Comparison of ENCODE assay signal across 8 cellular contexts in the genomic region with DNA sequence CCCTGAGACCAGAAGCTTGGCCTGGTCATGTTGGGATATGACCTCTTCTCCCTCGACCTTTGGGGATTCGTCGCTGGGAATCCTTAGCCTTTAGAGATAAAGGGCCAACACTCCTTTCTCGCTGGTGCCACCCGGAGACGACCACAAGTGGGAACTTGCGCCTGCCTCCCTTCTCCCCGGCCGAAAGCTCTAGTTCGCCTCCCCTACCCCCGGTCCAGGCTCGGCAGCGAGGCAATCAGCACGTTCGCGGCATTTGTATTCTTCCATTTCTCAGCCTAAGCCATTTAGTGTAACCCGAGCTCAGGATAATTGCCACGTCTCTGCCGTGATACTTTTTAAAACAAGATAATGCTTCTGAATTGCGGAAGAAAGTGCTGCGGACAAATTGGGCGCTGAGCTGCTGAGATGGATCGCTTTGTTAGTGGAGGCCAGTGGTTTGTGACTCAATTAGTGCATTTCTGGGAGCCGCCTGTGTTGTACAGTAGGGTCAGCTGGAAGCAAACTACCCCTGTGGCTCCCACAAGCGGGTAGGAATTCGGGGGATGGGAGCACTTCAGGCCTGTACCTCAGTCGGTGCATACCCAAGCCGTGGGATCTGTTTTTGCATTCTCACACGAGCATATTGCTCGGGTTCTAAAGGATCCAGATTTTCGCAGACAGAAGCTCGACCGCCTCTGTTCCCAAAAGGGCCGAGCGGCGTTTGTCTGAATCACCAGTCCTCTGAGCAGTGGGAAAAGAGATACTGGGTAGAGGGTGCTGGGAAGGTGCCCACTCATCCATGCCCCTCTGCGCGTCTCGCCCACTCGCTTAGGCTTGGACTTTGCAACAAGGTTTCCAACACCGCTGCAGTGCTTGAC. TPM values are rescaled to one million over a fixed set of nuclear protein-coding genes. Genes with fewer than 3 reads are reported as not detected.
DNase-seq lines count a peak whose midpoint lies in the region; ATAC-seq and TF ChIP-seq lines count a peak whose summit lies in the region.

No MANE protein-coding gene starts in this region.

- peaks cover 35% of the 10 kb centered on the region for H3K4me1 Mint-ChIP-seq in activated CD4-positive, alpha-beta T cell treated with anti-CD3 and anti-CD28 coated beads, Interleukin-2, amount 10 ng/mL, durations not matched to agents 24 days and 14 days
- peaks cover 43% of the 10 kb centered on the region for H3K4me1 Mint-ChIP-seq in stimulated activated effector memory CD8-positive, alpha-beta T cell treated with anti-CD3 and anti-CD28 coated beads, Interleukin-12 subunit alpha, Interleukin-12 subunit beta, amount 100 ng/mL, for 72 hours

- H3K9me2 ChIP-seq in OCI-LY7 (ENCODE audit: insufficient read depth, low read length): no peaks in the 10 kb centered on the region

- H3K27me3 Mint-ChIP-seq in activated CD4-positive, alpha-beta T cell treated with anti-CD3 and anti-CD28 coated beads, Interleukin-2, amount 10 ng/mL, durations not matched to agents 24 days and 14 days: peaks cover 84% of the 10 kb centered on the region

- H2AFZ ChIP-seq in OCI-LY7 (ENCODE audit: low read length): peak overlapping the region; percentile 99

- DNase-seq in activated CD4-positive, alpha-beta T cell treated with anti-CD3 and anti-CD28 coated beads, Interleukin-2, amount 10 ng/mL, durations not matched to agents 24 days and 14 days: peak; percentile 61
- no peak for DNase-seq in activated CD4-positive, alpha-beta T cell treated with anti-CD3 and anti-CD28 coated beads, Interleukin-2, amount 50 U/mL, for 4 hours
- DNase-seq in OCI-LY7 (ENCODE audit: low spot score): no peak
- DNase-seq in fibroblast of pulmonary artery (ENCODE audit: low read depth): no peak
- no peak for DNase-seq in stimulated activated effector memory CD8-positive, alpha-beta T cell treated with anti-CD3 and anti-CD28 coated beads, Interleukin-12 subunit alpha, Interleukin-12 subunit beta, amount 100 ng/mL, for 72 hours (ENCODE audit: low spot score in 2 of 2)
- DNase-seq in activated effector memory CD4-positive, alpha-beta T cell treated with anti-CD3 and anti-CD28 coated beads, Interleukin-2, amount 50 U/mL, for 16 hours: no peak

- H3K9me3 Mint-ChIP-seq in activated CD4-positive, alpha-beta T cell treated with anti-CD3 and anti-CD28 coated beads, Interleukin-2, amount 10 ng/mL, durations not matched to agents 24 days and 14 days: peaks cover 32% of the 10 kb centered on the region
- no peaks in the 10 kb centered on the region for H3K9me3 Mint-ChIP-seq in stimulated activated effector memory CD8-positive, alpha-beta T cell treated with anti-CD3 and anti-CD28 coated beads, Interleukin-12 subunit alpha, Interleukin-12 subunit beta, amount 100 ng/mL, for 72 hours

- CTCF ChIA-PET in OCI-LY7 (lab: Charles Lee; ENCODE audit: unreplicated experiment): no interaction called here

- H4K20me1 ChIP-seq in OCI-LY7 (ENCODE audit: insufficient read depth, low read length): no peaks in the 10 kb centered on the region

- peaks cover 34% of the 10 kb centered on the region for H3K4me1 ChIP-seq in OCI-LY7 (ENCODE audit: insufficient read depth, low read length, poor library complexity, severe bottlenecking)

- peak overlapping the region; percentile 68 for H3K27ac ChIP-seq in OCI-LY7 (ENCODE audit: low read depth, low read length, poor library complexity, severe bottlenecking)

- no TSS peak for BruUV-seq in OCI-LY7 (replicated peaks; lab: Mats Ljungman, UMichigan)

- ATAC-seq in stimulated activated effector memory CD8-positive, alpha-beta T cell treated with anti-CD3 and anti-CD28 coated beads, Interleukin-12 subunit alpha, Interleukin-12 subunit beta, amount 100 ng/mL, for 72 hours: peak; percentile 4
- ATAC-seq in HG02938 (IDR thresholded peaks at IDR 0.05; ENCODE audit: unreplicated experiment) (no peak), GM21717 (IDR thresholded peaks at IDR 0.05; ENCODE audit: unreplicated experiment) (no peak)

- H3K9me3 ChIP-seq in OCI-LY7 (ENCODE audit: low read length): no peaks in the 10 kb centered on the region

- no peaks in the 10 kb centered on the region for H3K79me2 ChIP-seq in OCI-LY7 (ENCODE audit: insufficient read depth, low read depth, low read length)

- H3K4me3 ChIP-seq in OCI-LY7 (ENCODE audit: low read depth, low read length, poor library complexity, severe bottlenecking) (peak overlapping the region; percentile 70), fibroblast of pulmonary artery (replicated peaks; ENCODE audit: low read depth, low read length) (peak overlapping the region; percentile 71)

- TF ChIP-seq CTCF in OCI-LY7 (conservative IDR thresholded peaks at IDR 0.05; ENCODE audit: low read length) (no peak), fibroblast of pulmonary artery (IDR thresholded peaks at IDR 0.05; ENCODE audit: low read length, missing control alignments) (no peak)

- intact Hi-C loops in activated CD4-positive, alpha-beta T cell treated with anti-CD3 and anti-CD28 coated beads, Interleukin-2, amount 10 ng/mL, durations not matched to agents 24 days and 14 days (cut with micrococcal nuclease): loop anchor here (2.0 to 5.0 kb wide), 2 partner anchors 15 to 66 kb away; a partner anchor contains a TSS
- intact Hi-C loops in OCI-LY7 (cut with micrococcal nuclease; ENCODE audit: unreplicated experiment): loop anchor here (2.0 kb wide), 1 partner anchor 79 kb away; a partner anchor contains a TSS

- POLR2A ChIA-PET in OCI-LY7 (lab: Charles Lee): interaction anchor here (0.5 to 1.4 kb wide), 4 partner anchors 11 to 371 kb away, joined by 3 to 6 read pairs (median 4); no protein-coding TSS in a partner anchor

- peak overlapping the region; percentile 88 for H3K4me3 Mint-ChIP-seq in activated CD4-positive, alpha-beta T cell treated with anti-CD3 and anti-CD28 coated beads, Interleukin-2, amount 10 ng/mL, durations not matched to agents 24 days and 14 days
- H3K4me3 Mint-ChIP-seq in stimulated activated effector memory CD8-positive, alpha-beta T cell treated with anti-CD3 and anti-CD28 coated beads, Interleukin-12 subunit alpha, Interleukin-12 subunit beta, amount 100 ng/mL, for 72 hours: peak overlapping the region; percentile 75

- H3K27ac Mint-ChIP-seq in activated CD4-positive, alpha-beta T cell treated with anti-CD3 and anti-CD28 coated beads, Interleukin-2, amount 10 ng/mL, durations not matched to agents 24 days and 14 days: no peak overlapping the region
- H3K27ac Mint-ChIP-seq in stimulated activated effector memory CD8-positive, alpha-beta T cell treated with anti-CD3 and anti-CD28 coated beads, Interleukin-12 subunit alpha, Interleukin-12 subunit beta, amount 100 ng/mL, for 72 hours: no peak overlapping the region

- H3K36me3 ChIP-seq in OCI-LY7 (ENCODE audit: insufficient read depth, low read length): no peaks in the 10 kb centered on the region

- H3K36me3 Mint-ChIP-seq in activated CD4-positive, alpha-beta T cell treated with anti-CD3 and anti-CD28 coated beads, Interleukin-2, amount 10 ng/mL, durations not matched to agents 24 days and 14 days (ENCODE audit: low read depth): peaks cover 16% of the 10 kb centered on the region
- H3K36me3 Mint-ChIP-seq in stimulated activated effector memory CD8-positive, alpha-beta T cell treated with anti-CD3 and anti-CD28 coated beads, Interleukin-12 subunit alpha, Interleukin-12 subunit beta, amount 100 ng/mL, for 72 hours: no peaks in the 10 kb centered on the region

- peak overlapping the region; percentile 96 for H3K4me2 ChIP-seq in OCI-LY7 (ENCODE audit: low read length)

RNA-seq across cellular contexts. Expression of a gene that starts 6.8 kb away (rescaled TPM):
- total RNA-seq in activated CD4-positive, alpha-beta T cell treated with anti-CD3 and anti-CD28 coated beads, Interleukin-2, amount 10 ng/mL, durations not matched to agents 24 days and 14 days: 0.26 and 0.31 TPM in 2 replicates
- 0.18 and 0.35 TPM in 2 replicates for total RNA-seq in OCI-LY7 (2014; rRNA removed; shearing (Covaris generic))
- 1.6 and 2.9 TPM in 2 replicates for total RNA-seq in OCI-LY7 (2022)
